Comparison of ENCODE assay signal across 17 cellular contexts in the genomic region with DNA sequence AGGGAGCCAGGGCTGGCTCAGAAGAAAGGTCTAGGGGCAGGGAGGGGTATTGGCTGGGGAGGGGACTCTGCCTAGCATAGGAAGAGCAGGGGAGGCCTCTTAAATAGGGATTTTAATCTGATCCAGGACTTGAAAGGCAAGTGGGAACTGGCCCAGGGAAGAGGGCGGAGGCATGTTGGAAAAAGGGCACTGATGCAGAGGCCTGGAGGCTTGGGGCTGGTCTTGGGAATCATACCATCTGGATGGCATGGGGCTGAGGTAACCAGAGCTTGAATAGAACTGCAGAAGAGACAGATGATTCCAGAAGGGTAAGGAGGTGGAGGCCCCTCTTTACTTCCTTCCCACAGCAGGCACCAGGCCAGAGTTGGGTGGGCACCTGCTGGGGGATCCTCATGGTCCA. TPM values are rescaled to one million over a fixed set of nuclear protein-coding genes. Genes with fewer than 3 reads are reported as not detected.
DNase-seq lines count a peak whose midpoint lies in the region; ATAC-seq and TF ChIP-seq lines count a peak whose summit lies in the region.
"Had no signal": no experiment of that assay in that cellular context is flagged by ENCODE, and none has a peak within 500 bp of the region (broad histone marks: within the 10 kb centered on the region; RNA-seq: fewer than 3 reads in every experiment).

No MANE protein-coding gene starts in this region.

- H3K36me3 ChIP-seq in CD8-positive, alpha-beta T cell (ENCODE audit: insufficient read depth, low read length): no peaks in the 10 kb centered on the region
- H3K36me3 ChIP-seq in MG63 (no peaks in the 10 kb centered on the region), neural progenitor cell (no peaks in the 10 kb centered on the region)
- H3K36me3 ChIP-seq: BE2C, transverse colon had no signal

- no peaks in the 10 kb centered on the region for H3K27me3 ChIP-seq in CD8-positive, alpha-beta T cell (ENCODE audit: insufficient read depth, low read length)
- H3K27me3 ChIP-seq in MG63: no peaks in the 10 kb centered on the region
- no peaks in the 10 kb centered on the region for H3K27me3 ChIP-seq in dorsolateral prefrontal cortex
- no peaks in the 10 kb centered on the region for H3K27me3 ChIP-seq in neural progenitor cell
- H3K27me3 ChIP-seq: BE2C, transverse colon had no signal

- no peak for ATAC-seq in CD8-positive, alpha-beta T cell
- no peak for ATAC-seq in GM18870 (IDR thresholded peaks at IDR 0.05; ENCODE audit: unreplicated experiment)
- ATAC-seq in GM21723 (IDR thresholded peaks at IDR 0.05; ENCODE audit: unreplicated experiment): no peak
- ATAC-seq in sciatic nerve: no peak

- no peak overlapping the region for H3K4me3 ChIP-seq in CD8-positive, alpha-beta T cell (ENCODE audit: low read depth, low read length)
- H3K4me3 ChIP-seq in MG63 (no peak overlapping the region), dorsolateral prefrontal cortex (no peak overlapping the region), neural progenitor cell (no peak overlapping the region)
- H3K4me3 ChIP-seq: transverse colon had no signal

- peaks cover 25% of the 10 kb centered on the region for H3K79me2 ChIP-seq in neural progenitor cell (ENCODE audit: low read depth)

- H3K27ac ChIP-seq in CD8-positive, alpha-beta T cell (ENCODE audit: low read depth, low read length): no peak overlapping the region
- H3K27ac ChIP-seq in dorsolateral prefrontal cortex: peak overlapping the region in 44 of 59 donors; percentile 1 to 97 (median 54)
- H3K27ac ChIP-seq in neural progenitor cell: peak overlapping the region; percentile 87
- H3K27ac ChIP-seq: transverse colon had no signal

- POLR2A ChIA-PET in CD8-positive, alpha-beta T cell (lab: Charles Lee): no interaction called here

- peak overlapping the region; percentile 41 for H3K27ac Mint-ChIP-seq in CD8-positive, alpha-beta T cell
- peak overlapping the region; percentile 94 for H3K27ac Mint-ChIP-seq in neural progenitor cell
- H3K27ac Mint-ChIP-seq: activated naive CD4-positive, alpha-beta T cell treated with anti-CD3 and anti-CD28 coated beads for 36 hours had no signal

- no peak overlapping the region for H3K4me3 Mint-ChIP-seq in CD8-positive, alpha-beta T cell
- H3K4me3 Mint-ChIP-seq in neural progenitor cell: peak overlapping the region; percentile 50
- H3K4me3 Mint-ChIP-seq: activated naive CD4-positive, alpha-beta T cell treated with anti-CD3 and anti-CD28 coated beads for 36 hours had no signal

- intact Hi-C loops in CD8-positive, alpha-beta T cell (cut with DNase I, micrococcal nuclease): no loop called here
- intact Hi-C loops in dorsolateral prefrontal cortex (cut with DNase I) (no loop called here), sciatic nerve (cut with DNase I) (no loop called here)

- no peak for DNase-seq in CD8-positive, alpha-beta T cell
- DNase-seq in MG63 (peak; percentile 43), dorsolateral prefrontal cortex (no peak), neural progenitor cell (ENCODE audit: low spot score) (peak; percentile 26), pons (ENCODE audit: low spot score) (no peak), sciatic nerve (ENCODE audit: low spot score) (no peak)
- DNase-seq: activated CD8-positive, alpha-beta memory T cell treated with anti-CD3 and anti-CD28 coated beads, Interleukin-2, amount 50 U/mL, for 4 hours; activated naive CD4-positive, alpha-beta T cell treated with anti-CD3 and anti-CD28 coated beads for 36 hours; BE2C; caudate nucleus; DND-41; erythroblast; NCI-H2227 treated with DMSO at 0.1 percent for 48 hours; occipital lobe; transverse colon had no signal

- H3F3A ChIP-seq in neural progenitor cell (ENCODE audit: low read depth): peaks cover 41% of the 10 kb centered on the region

- no peaks in the 10 kb centered on the region for H3K9me3 ChIP-seq in CD8-positive, alpha-beta T cell (ENCODE audit: low read length)
- H3K9me3 ChIP-seq in MG63 (peaks cover 10% of the 10 kb centered on the region), neural progenitor cell (ENCODE audit: low read depth) (no peaks in the 10 kb centered on the region)
- H3K9me3 ChIP-seq: BE2C, transverse colon had no signal

- H3K4me2 ChIP-seq in neural progenitor cell: peak overlapping the region; percentile 65

- CTCF ChIA-PET in CD8-positive, alpha-beta T cell (lab: Charles Lee): no interaction called here

- H2AFZ ChIP-seq in neural progenitor cell (replicated peaks): no peak overlapping the region

- peaks cover 18% of the 10 kb centered on the region for H3K4me1 Mint-ChIP-seq in CD8-positive, alpha-beta T cell (ENCODE audit: low read depth)
- peaks cover 37% of the 10 kb centered on the region for H3K4me1 Mint-ChIP-seq in neural progenitor cell

- H3K9ac ChIP-seq in neural progenitor cell: no peak overlapping the region

- peaks cover 22% of the 10 kb centered on the region for H3K36me3 Mint-ChIP-seq in CD8-positive, alpha-beta T cell
- H3K36me3 Mint-ChIP-seq in neural progenitor cell: peaks cover 14% of the 10 kb centered on the region

- H3K9me3 Mint-ChIP-seq in CD8-positive, alpha-beta T cell: no peaks in the 10 kb centered on the region
- peaks cover 9% of the 10 kb centered on the region for H3K9me3 Mint-ChIP-seq in neural progenitor cell

- peaks cover 15% of the 10 kb centered on the region for H3K4me1 ChIP-seq in CD8-positive, alpha-beta T cell (ENCODE audit: insufficient read depth, low read length)
- H3K4me1 ChIP-seq in neural progenitor cell: peaks cover 25% of the 10 kb centered on the region

- no peaks in the 10 kb centered on the region for H3K27me3 Mint-ChIP-seq in CD8-positive, alpha-beta T cell (ENCODE audit: low read depth)
- H3K27me3 Mint-ChIP-seq in neural progenitor cell (ENCODE audit: insufficient read depth, low read depth): peaks cover 22% of the 10 kb centered on the region

- no peak for TF ChIP-seq CTCF in CD8-positive, alpha-beta T cell (IDR thresholded peaks at IDR 0.05)
- TF ChIP-seq CTCF in dorsolateral prefrontal cortex (IDR thresholded peaks at IDR 0.05 in 54 of 56, conservative IDR thresholded peaks at IDR 0.05 in 2 of 56; ENCODE audit: low read depth in 1 of 56, partially characterized antibody in 56 of 56) (no peak), neural progenitor cell (IDR thresholded peaks at IDR 0.05) (no peak)

- peaks cover 20% of the 10 kb centered on the region for H4K20me1 ChIP-seq in neural progenitor cell (ENCODE audit: low read depth)

RNA-seq across cellular contexts. Expression of a gene that starts 29.1 kb away (rescaled TPM):
- total RNA-seq in CD8-positive, alpha-beta T cell: 1 to 10 TPM; 6.9 to 7.2 TPM
- total RNA-seq in MG63 (2014; rRNA removed; shearing (Covaris generic); ENCODE audit: low replicate concordance): 9.9 and 20.3 TPM in 2 replicates
- total RNA-seq in dorsolateral prefrontal cortex: 100 to 1,000 TPM in 54 of 120 experiments, 10 to 100 TPM in 66; 53.5 to 155 (median 97.3) TPM
- total RNA-seq in neural progenitor cell (ENCODE audit: low replicate concordance): 34.1 and 76.0 TPM in 2 replicates
- total RNA-seq in sciatic nerve: 66.9 TPM

Comparison
In these comparisons a context has a peak if more than half of its experiments do, and no peak if none do; other contexts are left out.
1. DNase-seq: peak in MG63 (single experiment) and neural progenitor cell (single experiment); none in CD8-positive, alpha-beta T cell (0 of 7), dorsolateral prefrontal cortex (0 of 10), pons (single experiment) and sciatic nerve (single experiment).